Comparison of ENCODE assay signal across 20 cellular contexts in the genomic region with DNA sequence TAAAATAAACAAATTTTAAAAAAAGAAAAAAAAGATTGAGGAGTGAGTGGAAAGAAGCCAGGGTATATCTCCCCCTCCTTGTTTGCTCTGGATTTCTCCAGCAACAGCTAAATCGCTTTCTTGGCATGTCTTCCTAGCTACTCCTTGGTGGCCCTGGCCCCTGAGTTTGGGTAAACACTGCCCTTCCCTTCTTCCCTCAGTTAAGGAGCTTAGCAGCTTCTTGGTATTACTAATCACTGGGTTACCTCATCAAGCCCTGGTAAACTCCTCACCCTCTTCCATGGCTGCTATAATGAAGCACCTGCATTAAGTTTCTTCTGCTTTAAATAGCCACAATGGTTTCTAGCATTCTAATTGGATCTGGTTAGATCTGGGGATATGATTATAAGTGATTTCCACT.
"Had no signal": no experiment of that assay in that cellular context is flagged by ENCODE, and none has a peak within 500 bp of the region (broad histone marks: within the 10 kb centered on the region; RNA-seq: fewer than 3 reads in every experiment).

No MANE protein-coding gene starts in this region.

- H3K27ac ChIP-seq: left ventricle myocardium inferior, neural progenitor cell, neutrophil, parathyroid adenoma, spleen, tibial nerve, uterus had no signal

- H3K4me2 ChIP-seq: neural progenitor cell had no signal

- DNase-seq: islet precursor cell; left ventricle myocardium inferior; mesendoderm; naive B cell; natural killer cell; nephron progenitor cell; occipital lobe; right cardiac atrium; small intestine; spleen; stimulated activated CD4-positive, alpha-beta T cell treated with anti-CD3 and anti-CD28 coated beads, Interleukin-4, amount 100 ng/mL, for 24 hours; stimulated activated naive CD4-positive, alpha-beta T cell; uterus had no signal

- H3K4me3 ChIP-seq: left ventricle myocardium inferior, lung, neural progenitor cell, spleen, tibial nerve, uterus had no signal

- H3K79me2 ChIP-seq: parathyroid adenoma had no signal

- FAIRE-seq: small intestine had no signal

- H2AFZ ChIP-seq: neural progenitor cell, parathyroid adenoma had no signal

- ATAC-seq: natural killer cell; right cardiac atrium; sciatic nerve; stimulated activated effector memory CD8-positive, alpha-beta T cell treated with anti-CD3 and anti-CD28 coated beads, Interleukin-12 subunit alpha, Interleukin-12 subunit beta, amount 100 ng/mL, for 72 hours had no signal

- H3K9me3 ChIP-seq: neutrophil, uterus had no signal

- H3K36me3 ChIP-seq: left ventricle myocardium inferior, neutrophil, spleen, tibial nerve, uterus had no signal

- H3K9ac ChIP-seq: neural progenitor cell, parathyroid adenoma had no signal

- H3K27me3 ChIP-seq: neural progenitor cell, neutrophil, spleen, tibial nerve, uterus had no signal

- H3K4me1 ChIP-seq: left ventricle myocardium inferior, parathyroid adenoma, spleen, uterus had no signal
